9 cellular contexts compared by ENCODE assay signal in genomic region chr3:32817195-32817560, GRCh38. TPM values are rescaled to one million over a fixed set of nuclear protein-coding genes. Genes with fewer than 3 reads are reported as not detected.
DNase-seq lines count a peak whose midpoint lies in the region; ATAC-seq and TF ChIP-seq lines count a peak whose summit lies in the region.
"Had no signal": no experiment of that assay in that cellular context is flagged by ENCODE, and none has a peak within 500 bp of the region (broad histone marks: within the 10 kb centered on the region; RNA-seq: fewer than 3 reads in every experiment).

No MANE protein-coding gene starts in this region.

- CTCF ChIA-PET in MCF 10A (lab: Yijun Ruan, JAX): no interaction called here

- H3K9me3 ChIP-seq in breast epithelium (no peaks in the 10 kb centered on the region), lower lobe of right lung (no peaks in the 10 kb centered on the region), transverse colon (no peaks in the 10 kb centered on the region)

- H3K27me3 ChIP-seq in breast epithelium (peaks cover 10 to 71% of the 10 kb centered on the region in 2 donors), lower lobe of right lung (ENCODE audit: low read depth) (peaks cover 58% of the 10 kb centered on the region), transverse colon (peaks cover 76% of the 10 kb centered on the region)

- no peak overlapping the region for H3K4me3 Mint-ChIP-seq in MCF 10A (ENCODE audit: unreplicated experiment)
- peak overlapping the region; percentile 73 for H3K4me3 Mint-ChIP-seq in activated naive CD4-positive, alpha-beta T cell treated with anti-CD3 and anti-CD28 coated beads, Interleukin-2, amount 50 U/mL, for 24 hours

- H3K4me3 ChIP-seq in breast epithelium: peak overlapping the region; percentile 41 to 64 (median 48)
- peak overlapping the region; percentile 59 for H3K4me3 ChIP-seq in lower lobe of right lung
- H3K4me3 ChIP-seq in transverse colon: peak overlapping the region in 3 of 4 donors; percentile 9 to 56 (median 25)

- BruUV-seq in MCF 10A (replicated peaks; lab: Mats Ljungman, UMichigan): no TSS peak

- no peak for TF ChIP-seq CTCF in breast epithelium (IDR thresholded peaks at IDR 0.05)
- no peak for TF ChIP-seq CTCF in MCF 10A (IDR thresholded peaks at IDR 0.05; ENCODE audit: unreplicated experiment)
- no peak for TF ChIP-seq CTCF in lower lobe of right lung (IDR thresholded peaks at IDR 0.05)
- no peak for TF ChIP-seq CTCF in transverse colon (IDR thresholded peaks at IDR 0.05)

- H3K27ac Mint-ChIP-seq in MCF 10A (ENCODE audit: low read depth, unreplicated experiment): no peak overlapping the region
- H3K27ac Mint-ChIP-seq in activated naive CD4-positive, alpha-beta T cell treated with anti-CD3 and anti-CD28 coated beads, Interleukin-2, amount 50 U/mL, for 24 hours: no peak overlapping the region

- in situ Hi-C loops in transverse colon (cut with MboI; ENCODE audit: low pct_ligation_motif_present in 1 of 4, low pct_unique_long_range_greater_than_20kb in 1 of 4, low sequenced_read_pairs in 3 of 4): no loop called here

- H3K4me1 ChIP-seq in breast epithelium (peaks cover 5 to 10% of the 10 kb centered on the region in 2 donors), lower lobe of right lung (peaks cover 16% of the 10 kb centered on the region), transverse colon (peaks cover 4 to 38% (median 25%) of the 10 kb centered on the region in 4 donors)

- H3K36me3 ChIP-seq in breast epithelium: no peaks in the 10 kb centered on the region
- H3K36me3 ChIP-seq in lower lobe of right lung: no peaks in the 10 kb centered on the region
- no peaks in the 10 kb centered on the region for H3K36me3 ChIP-seq in transverse colon

- no peaks in the 10 kb centered on the region for H3K36me3 Mint-ChIP-seq in MCF 10A (ENCODE audit: insufficient read depth, unreplicated experiment)
- H3K36me3 Mint-ChIP-seq in activated naive CD4-positive, alpha-beta T cell treated with anti-CD3 and anti-CD28 coated beads, Interleukin-2, amount 50 U/mL, for 24 hours: no peaks in the 10 kb centered on the region

- no peaks in the 10 kb centered on the region for H3K9me3 Mint-ChIP-seq in MCF 10A (ENCODE audit: unreplicated experiment)
- H3K9me3 Mint-ChIP-seq in activated naive CD4-positive, alpha-beta T cell treated with anti-CD3 and anti-CD28 coated beads, Interleukin-2, amount 50 U/mL, for 24 hours: no peaks in the 10 kb centered on the region

- no peak for TF ChIP-seq EP300 in transverse colon (IDR thresholded peaks at IDR 0.05; ENCODE audit: low read depth)

- no peaks in the 10 kb centered on the region for H3K4me1 Mint-ChIP-seq in MCF 10A (ENCODE audit: insufficient read depth, unreplicated experiment)
- H3K4me1 Mint-ChIP-seq in activated naive CD4-positive, alpha-beta T cell treated with anti-CD3 and anti-CD28 coated beads, Interleukin-2, amount 50 U/mL, for 24 hours: peaks cover 26% of the 10 kb centered on the region

- H3K27ac ChIP-seq in breast epithelium (no peak overlapping the region), lower lobe of right lung (no peak overlapping the region), transverse colon (no peak overlapping the region)

- H3K27me3 Mint-ChIP-seq in MCF 10A (ENCODE audit: insufficient read depth, unreplicated experiment): peaks cover 11% of the 10 kb centered on the region
- H3K27me3 Mint-ChIP-seq in activated naive CD4-positive, alpha-beta T cell treated with anti-CD3 and anti-CD28 coated beads, Interleukin-2, amount 50 U/mL, for 24 hours: peaks cover 37% of the 10 kb centered on the region

- WGBS in transverse colon (ENCODE audit: low coverage in 1 of 2), 2 donors: 4% methylated on average over 57 of the region's 57 CpGs; no CpG with 5 or more reads in 1 of the 2 donors

- peak; percentile 13 to 24 for ATAC-seq in lower lobe of right lung
- ATAC-seq in HG03097 (IDR thresholded peaks at IDR 0.05; ENCODE audit: low FRiP score, unreplicated experiment): no peak
- no peak for ATAC-seq in HG03469 (IDR thresholded peaks at IDR 0.05; ENCODE audit: unreplicated experiment)

- POLR2A ChIA-PET in MCF 10A (lab: Yijun Ruan, JAX): no interaction called here

- DNase-seq in breast epithelium (ENCODE audit: low spot score in 2 of 2): no peak
- DNase-seq in MCF 10A (ENCODE audit: unreplicated experiment): no peak
- no peak for DNase-seq in lower lobe of right lung
- no peak for DNase-seq in transverse colon
- DNase-seq in epidermal melanocyte (ENCODE audit: insufficient read length, low spot score): no peak
- DNase-seq: NCI-H1694 treated with DMSO at 0.1 percent for 48 hours had no signal

- TF ChIP-seq POLR2A in breast epithelium (IDR thresholded peaks at IDR 0.05): no peak
- TF ChIP-seq POLR2A in transverse colon (IDR thresholded peaks at IDR 0.05): no peak

- intact Hi-C loops in breast epithelium (cut with DNase I; ENCODE audit: low total_unique reads): no loop called here
- intact Hi-C loops in MCF 10A (cut with micrococcal nuclease): no loop called here
- intact Hi-C loops in lower lobe of right lung (cut with DNase I): no loop called here
- intact Hi-C loops in transverse colon (cut with DNase I; ENCODE audit: low total_unique reads): no loop called here

RNA-seq across cellular contexts. Expression of gene TRIM71, which starts 0.6 kb away (rescaled TPM):
- under 1 TPM in 2 of 3 donors, not detected in 1; under 0.01 TPM for total RNA-seq in breast epithelium
- 0.05 TPM in 2 replicates for total RNA-seq in MCF 10A (2022)
- 2.5 TPM for total RNA-seq in lower lobe of right lung
- total RNA-seq in transverse colon: not detected

Comparison
In these comparisons a context has a peak if more than half of its experiments do, and no peak if none do; other contexts are left out.
1. ATAC-seq: peak in lower lobe of right lung (2 of 2); none in HG03097 (single experiment) and HG03469 (single experiment).
2. Peak in every context shown above with its lines, with median percentiles within 50 percentile points of each other: H3K4me3 ChIP-seq.